8 cellular contexts compared by ENCODE assay signal in the genomic region with DNA sequence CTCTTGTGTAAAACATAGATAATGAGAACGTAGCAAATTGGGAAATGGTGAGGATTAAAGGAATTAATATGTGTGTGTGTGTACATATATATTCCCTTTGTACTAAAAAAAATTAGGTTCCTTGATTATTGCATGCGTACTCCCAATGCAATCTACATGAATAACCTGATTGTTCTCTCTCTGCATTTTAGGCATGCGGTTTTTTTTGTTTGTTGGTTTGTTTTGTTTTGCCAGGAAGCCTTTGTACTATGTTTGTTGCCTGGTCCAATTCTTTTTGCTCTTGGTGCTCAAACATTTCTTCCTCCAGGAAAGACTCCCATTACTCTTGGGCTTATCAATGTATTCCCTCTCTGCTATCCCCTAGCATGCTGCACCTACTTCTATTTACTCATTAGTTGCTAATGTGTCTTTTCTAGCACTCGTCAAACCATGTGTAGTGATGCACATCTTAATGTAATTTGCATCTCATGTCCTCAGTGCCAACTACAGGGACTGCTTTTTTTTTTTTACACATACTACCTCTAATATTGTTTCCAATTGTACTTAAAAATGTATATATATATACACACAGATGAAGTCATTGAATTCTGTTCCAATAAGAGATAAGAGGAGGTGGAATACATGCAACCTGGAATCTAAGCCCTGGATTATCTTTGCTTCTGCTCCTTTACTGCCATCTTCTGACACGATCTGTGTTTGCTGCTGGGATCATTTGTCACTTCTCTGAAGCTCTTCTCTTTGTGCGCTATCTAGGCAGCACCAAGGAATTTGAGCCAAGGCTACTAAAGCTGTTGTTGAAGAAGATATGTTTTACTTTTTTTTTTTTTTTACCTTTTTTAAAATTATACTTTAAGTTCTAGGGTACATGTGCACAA.
DNase-seq lines count a peak whose midpoint lies in the region; ATAC-seq and TF ChIP-seq lines count a peak whose summit lies in the region.

No MANE protein-coding gene starts in this region.

- H3K4me3 ChIP-seq in cardiac muscle cell (no peak overlapping the region), esophagus muscularis mucosa (no peak overlapping the region)

- no peak for TF ChIP-seq POLR2A in esophagus muscularis mucosa (IDR thresholded peaks at IDR 0.05; ENCODE audit: low read depth)

- TF ChIP-seq EP300 in esophagus muscularis mucosa (IDR thresholded peaks at IDR 0.05) = no peak

- peaks cover 0 to 13% (median 4%) of the 10 kb centered on the region in 9 donors for H3K9me3 Mint-ChIP-seq in naive thymus-derived CD8-positive, alpha-beta T cell

- no peaks in the 10 kb centered on the region for H3K27me3 Mint-ChIP-seq in naive thymus-derived CD8-positive, alpha-beta T cell

- TF ChIP-seq CTCF in cardiac muscle cell (IDR thresholded peaks at IDR 0.05; ENCODE audit: low read depth, low read length) (peak; percentile 6), esophagus muscularis mucosa (IDR thresholded peaks at IDR 0.05) (peak; percentile 10 to 38 (median 21))

- no peaks in the 10 kb centered on the region for H3K36me3 ChIP-seq in cardiac muscle cell
- H3K36me3 ChIP-seq in esophagus muscularis mucosa = no peaks in the 10 kb centered on the region

- intact Hi-C loops in Right ventricle myocardium superior (cut with DNase I) = loop anchor here (5.0 kb wide), 1 partner anchor 152 kb away; no protein-coding TSS in a partner anchor
- intact Hi-C loops in esophagus muscularis mucosa (cut with DNase I) = no loop called here

- WGBS in esophagus muscularis mucosa = 71% methylated on average over 6 of the region's 6 CpGs

- H3K27ac Mint-ChIP-seq in naive thymus-derived CD8-positive, alpha-beta T cell = no peak overlapping the region

- no peak overlapping the region for H3K4me3 Mint-ChIP-seq in naive thymus-derived CD8-positive, alpha-beta T cell

- DNase-seq in cardiac muscle cell (ENCODE audit: low read depth in 1 of 2, low spot score in 1 of 2) = peak; percentile 16 to 18
- no peak for DNase-seq in Right ventricle myocardium superior
- DNase-seq in LHCN-M2 (ENCODE audit: low read depth) = peak; percentile 5
- no peak for DNase-seq in esophagus muscularis mucosa (ENCODE audit: extremely low spot score)
- DNase-seq in superior temporal gyrus (ENCODE audit: extremely low spot score) = peak; percentile 62
- no peak for DNase-seq in HUDEP-2 (lab: John Stamatoyannopoulos, UW; ENCODE audit: unreplicated experiment in 76 of 76)
- no peak for DNase-seq in naive thymus-derived CD8-positive, alpha-beta T cell

- no peak for ATAC-seq in Right ventricle myocardium superior (ENCODE audit: poor library complexity)
- no peak for ATAC-seq in activated CD4-positive, CD25-positive, alpha-beta regulatory T cell treated with anti-CD3 and anti-CD28 coated beads, Interleukin-2, amount 50 U/mL, for 24 hours
- ATAC-seq in naive thymus-derived CD8-positive, alpha-beta T cell = no peak

- no peak overlapping the region for H3K27ac ChIP-seq in cardiac muscle cell
- H3K27ac ChIP-seq in esophagus muscularis mucosa (replicated peaks in 1 of 4) = no peak overlapping the region

- H3K27me3 ChIP-seq in cardiac muscle cell (peaks cover 11% of the 10 kb centered on the region), esophagus muscularis mucosa (no peaks in the 10 kb centered on the region)

- no peaks in the 10 kb centered on the region for H3K36me3 Mint-ChIP-seq in naive thymus-derived CD8-positive, alpha-beta T cell

- H3K9me3 ChIP-seq in cardiac muscle cell (ENCODE audit: low read depth) (no peaks in the 10 kb centered on the region), esophagus muscularis mucosa (no peaks in the 10 kb centered on the region)

- H3K4me1 ChIP-seq in cardiac muscle cell (ENCODE audit: low read depth) (no peaks in the 10 kb centered on the region), esophagus muscularis mucosa (no peaks in the 10 kb centered on the region)

- POLR2A ChIA-PET in naive thymus-derived CD8-positive, alpha-beta T cell (lab: Charles Lee) = no interaction called here

- peaks cover 0 to 8% (median 0%) of the 10 kb centered on the region in 4 donors for H3K4me1 Mint-ChIP-seq in naive thymus-derived CD8-positive, alpha-beta T cell

Comparison
In these comparisons a context has a peak if more than half of its experiments do, and no peak if none do; other contexts are left out.
1. DNase-seq: peak in cardiac muscle cell (2 of 2), LHCN-M2 (single experiment) and superior temporal gyrus (single experiment); none in Right ventricle myocardium superior (single experiment), esophagus muscularis mucosa (single experiment), HUDEP-2 (0 of 76) and naive thymus-derived CD8-positive, alpha-beta T cell (0 of 10).